Comparison of ENCODE assay signal across 8 cellular contexts in the genomic region with DNA sequence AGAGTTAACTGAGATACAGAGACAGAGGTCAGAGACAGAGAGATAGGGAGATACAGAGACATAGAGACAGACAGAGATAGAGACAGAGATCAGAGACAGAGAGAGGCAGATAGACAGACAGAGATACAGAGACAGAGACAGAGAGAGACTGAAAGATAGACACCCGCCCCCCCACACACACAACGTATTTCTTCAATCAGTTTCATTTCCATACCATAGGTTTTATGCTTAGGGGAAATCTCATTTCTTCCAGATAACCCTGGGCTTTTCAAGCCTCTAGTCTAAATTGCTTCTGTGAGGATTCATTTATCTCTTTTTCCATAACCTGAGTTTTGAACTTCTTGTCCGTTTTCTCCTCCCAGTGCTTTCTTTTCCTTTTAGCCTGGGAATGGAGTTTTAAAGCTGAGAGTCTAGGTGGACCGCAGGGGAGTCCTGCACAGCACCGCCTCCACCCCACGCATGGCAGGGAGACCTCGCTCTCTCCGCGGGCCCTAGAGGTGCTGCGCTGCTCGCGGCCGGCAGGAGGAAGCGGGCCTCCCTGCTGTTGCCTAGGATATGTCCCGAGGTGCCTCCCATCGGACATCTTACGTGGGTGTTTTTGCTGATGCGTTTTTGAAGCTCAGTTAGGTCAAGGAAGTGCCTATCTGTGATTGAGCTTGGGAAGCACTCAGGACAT.
DNase-seq lines count a peak whose midpoint lies in the region; ATAC-seq and TF ChIP-seq lines count a peak whose summit lies in the region.

No MANE protein-coding gene starts in this region.

- H3K9me2 ChIP-seq in GM23338 (ENCODE audit: insufficient read depth) = no peaks in the 10 kb centered on the region

- H3K4me3 ChIP-seq in GM23338 = peak overlapping the region; percentile 52

- H3K27me3 ChIP-seq in GM23338 (ENCODE audit: insufficient read depth) = peaks cover 46% of the 10 kb centered on the region

- H3K36me3 ChIP-seq in GM23338 (ENCODE audit: insufficient read depth) = no peaks in the 10 kb centered on the region

- no peaks in the 10 kb centered on the region for H3K79me2 ChIP-seq in GM23338 (replicated peaks; ENCODE audit: insufficient read depth)

- TF ChIP-seq CTCF in GM23338 (conservative IDR thresholded peaks at IDR 0.05; ENCODE audit: low read depth in 2 of 2) = peak in 1 of 2 experiments; percentile 20; a peak in 2 of 4 replicates

- peak overlapping the region; percentile 82 for H3K4me3 Mint-ChIP-seq in GM23338
- peak overlapping the region; percentile 74 to 87 for H3K4me3 Mint-ChIP-seq in effector memory CD8-positive, alpha-beta T cell

- no peaks in the 10 kb centered on the region for H3K4me1 ChIP-seq in GM23338 (ENCODE audit: insufficient read depth)

- DNase-seq in NCI-H1092 treated with DMSO at 0.1 percent for 48 hours (lab: John Stamatoyannopoulos, UW) (peak; percentile 15), NCI-H1092 (lab: John Stamatoyannopoulos, UW) (no peak), GM23338 (ENCODE audit: low spot score) (peak; percentile 55), M059J (ENCODE audit: low read depth) (peak; percentile 40), mucosa of gallbladder (ENCODE audit: low spot score) (peak; percentile 39), superior temporal gyrus (ENCODE audit: extremely low spot score) (peak; percentile 18)
- peak; percentile 24 for DNase-seq in activated CD4-positive, alpha-beta T cell treated with anti-CD3 and anti-CD28 coated beads for 1 hour
- DNase-seq in effector memory CD8-positive, alpha-beta T cell = peak; percentile 7 to 24 (median 12)

- peak overlapping the region; percentile 0 for H2AFZ ChIP-seq in GM23338

- peaks cover 32% of the 10 kb centered on the region for H3K27me3 Mint-ChIP-seq in GM23338 (ENCODE audit: insufficient read depth, low read depth, poor library complexity)
- H3K27me3 Mint-ChIP-seq in effector memory CD8-positive, alpha-beta T cell = peaks cover 47 to 74% of the 10 kb centered on the region in 2 donors

- H3K4me2 ChIP-seq in GM23338 = peak overlapping the region; percentile 63

- peak; percentile 77 for ATAC-seq in GM23338
- peak; percentile 86 for ATAC-seq in effector memory CD8-positive, alpha-beta T cell (replicated peaks)

- H3F3A ChIP-seq in GM23338 (replicated peaks; ENCODE audit: low read depth) = peaks cover 4% of the 10 kb centered on the region; the same call in 1 of the 2 replicates

- no peak overlapping the region for H3K27ac ChIP-seq in GM23338 (ENCODE audit: low read depth)

- H3K4me1 Mint-ChIP-seq in GM23338 = peaks cover 5% of the 10 kb centered on the region
- peaks cover 2 to 11% of the 10 kb centered on the region in 2 donors for H3K4me1 Mint-ChIP-seq in effector memory CD8-positive, alpha-beta T cell (ENCODE audit: low read depth in 2 of 2)

- no peak overlapping the region for H3K27ac Mint-ChIP-seq in GM23338
- peak overlapping the region in 1 of 2 donors; percentile 0 for H3K27ac Mint-ChIP-seq in effector memory CD8-positive, alpha-beta T cell

- H3K36me3 Mint-ChIP-seq in GM23338 (ENCODE audit: low read depth) = 0 out of 3 replicates have a peak, but pooled peaks cover 3% of the 10 kb centered on the region
- H3K36me3 Mint-ChIP-seq in effector memory CD8-positive, alpha-beta T cell (ENCODE audit: insufficient read depth) = no peaks in the 10 kb centered on the region

- H4K20me1 ChIP-seq in GM23338 (replicated peaks; ENCODE audit: insufficient read depth) = no peaks in the 10 kb centered on the region

- H3K9me3 Mint-ChIP-seq in GM23338 = peaks cover 6% of the 10 kb centered on the region; the same call in 1 of the 3 replicates
- no peaks in the 10 kb centered on the region for H3K9me3 Mint-ChIP-seq in effector memory CD8-positive, alpha-beta T cell

TF ChIP-seq in GM23338, 12 proteins besides CTCF, POLR2A, EP300 and RAD21 (continues in another document):
- TF ChIP-seq ZNF114 (CRISPR knock-in tag; IDR thresholded peaks at IDR 0.05) (no peak), EZH2phosphoT487 (IDR thresholded peaks at IDR 0.05; ENCODE audit: unreplicated experiment) (no peak), POLR2AphosphoS5 (IDR thresholded peaks at IDR 0.05; ENCODE audit: low read depth) (no peak), JUNB (IDR thresholded peaks at IDR 0.05; ENCODE audit: unreplicated experiment) (no peak), NANOG (IDR thresholded peaks at IDR 0.05; ENCODE audit: borderline replicate concordance) (no peak), EZH2 (IDR thresholded peaks at IDR 0.05; ENCODE audit: low read depth, unreplicated experiment) (no peak), ZNF331 (CRISPR knock-in tag; IDR thresholded peaks at IDR 0.05; ENCODE audit: low read depth) (no peak), CREB1 (CRISPR knock-in tag; IDR thresholded peaks at IDR 0.05; ENCODE audit: low read depth) (no peak), REST (IDR thresholded peaks at IDR 0.05; ENCODE audit: unreplicated experiment) (no peak)
- TF ChIP-seq, protein P1, sequence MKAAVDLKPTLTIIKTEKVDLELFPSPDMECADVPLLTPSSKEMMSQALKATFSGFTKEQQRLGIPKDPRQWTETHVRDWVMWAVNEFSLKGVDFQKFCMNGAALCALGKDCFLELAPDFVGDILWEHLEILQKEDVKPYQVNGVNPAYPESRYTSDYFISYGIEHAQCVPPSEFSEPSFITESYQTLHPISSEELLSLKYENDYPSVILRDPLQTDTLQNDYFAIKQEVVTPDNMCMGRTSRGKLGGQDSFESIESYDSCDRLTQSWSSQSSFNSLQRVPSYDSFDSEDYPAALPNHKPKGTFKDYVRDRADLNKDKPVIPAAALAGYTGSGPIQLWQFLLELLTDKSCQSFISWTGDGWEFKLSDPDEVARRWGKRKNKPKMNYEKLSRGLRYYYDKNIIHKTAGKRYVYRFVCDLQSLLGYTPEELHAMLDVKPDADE (IDR thresholded peaks at IDR 0.05) = no peak
